Comparison of ENCODE assay signal across 1 cellular context in the genomic region with DNA sequence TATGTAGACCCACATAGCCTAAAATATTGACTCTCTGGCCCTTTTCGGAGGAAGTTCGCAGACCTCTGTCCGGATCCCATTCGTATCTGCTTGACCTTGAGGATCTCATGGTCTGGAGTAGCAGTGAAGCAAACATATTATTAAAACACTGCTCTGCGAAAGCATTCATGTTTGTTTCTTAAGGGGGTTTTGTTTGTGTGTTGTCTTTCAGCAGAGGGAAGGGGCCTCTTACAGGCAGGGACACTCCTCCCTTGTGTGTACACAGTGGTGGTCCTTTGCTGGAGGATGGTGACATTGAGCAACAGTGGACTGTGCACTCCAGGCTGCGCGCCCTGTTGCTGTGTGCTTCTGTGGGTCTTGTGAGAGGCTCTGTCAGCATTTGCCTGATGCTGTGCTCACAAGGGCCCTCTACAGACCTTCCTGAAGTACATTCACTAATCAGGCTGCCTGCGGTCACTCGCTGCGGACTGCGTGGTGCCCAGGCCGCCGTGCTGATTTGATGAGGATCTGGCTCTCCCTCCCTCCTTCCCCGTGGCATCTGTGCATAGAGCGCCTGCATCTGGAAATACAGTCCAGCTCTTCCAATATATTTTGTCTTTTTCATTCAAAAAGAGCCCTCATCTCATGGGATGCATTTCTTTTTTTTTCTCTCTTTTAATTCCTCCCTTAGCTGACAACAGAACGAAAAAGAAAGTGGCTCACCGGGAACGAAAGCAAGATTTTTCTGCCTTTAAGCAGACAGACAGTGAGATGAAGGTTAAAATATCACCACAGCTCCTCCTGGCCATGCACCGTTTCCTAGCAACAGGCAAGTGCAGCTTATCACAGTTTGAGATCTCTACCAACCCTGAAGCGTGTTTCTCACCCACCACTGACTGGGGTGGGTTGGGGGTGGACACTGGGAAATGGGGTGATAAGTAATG.
TF ChIP-seq lines count a peak whose summit lies in the region.

No MANE protein-coding gene starts in this region.

TF ChIP-seq in HepG2, 621 proteins besides CTCF, POLR2A, EP300 and RAD21 (continued from another document and continues in another):
- TF ChIP-seq ZNF264 (CRISPR knock-in tag; IDR thresholded peaks at IDR 0.05) (peak; percentile 97), ELF3 (CRISPR knock-in tag; IDR thresholded peaks at IDR 0.05) (peak; percentile 91), ZNF460 (CRISPR knock-in tag; IDR thresholded peaks at IDR 0.05; ENCODE audit: borderline replicate concordance) (no peak; the same call in 1 of the 2 replicates), GABPB1 (CRISPR knock-in tag; IDR thresholded peaks at IDR 0.05) (peak; percentile 55), TCF7L2 (IDR thresholded peaks at IDR 0.05; ENCODE audit: low read depth, low read length) (no peak), ZNF713 (CRISPR knock-in tag; IDR thresholded peaks at IDR 0.05) (no peak), ZFP90 (CRISPR knock-in tag; IDR thresholded peaks at IDR 0.05; ENCODE audit: borderline replicate concordance) (peak; percentile 86), SP2 (CRISPR knock-in tag; IDR thresholded peaks at IDR 0.05) (no peak), HDAC1 (CRISPR knock-in tag; IDR thresholded peaks at IDR 0.05) (peak; percentile 91), PLRG1 (conservative IDR thresholded peaks at IDR 0.05) (no peak), PRPF4 (IDR thresholded peaks at IDR 0.05; ENCODE audit: low read depth, low read length, poor library complexity, severe bottlenecking) (no peak), SP4 (CRISPR knock-in tag; IDR thresholded peaks at IDR 0.05) (peak; percentile 71; the same call in 1 of the 2 replicates), ZMAT3 (CRISPR knock-in tag; conservative IDR thresholded peaks at IDR 0.05) (no peak), MXI1 (IDR thresholded peaks at IDR 0.05; ENCODE audit: borderline replicate concordance, low read depth, low read length) (peak; percentile 85; the same call in 2 of the 3 replicates), NR2F1 (CRISPR knock-in tag; IDR thresholded peaks at IDR 0.05) (0 out of 4 replicates have a peak, but pooled peaks of 1 of the 2 experiments have one; percentile 11), ZNF572 (CRISPR knock-in tag; IDR thresholded peaks at IDR 0.05) (no peak), KLF16 (CRISPR knock-in tag; IDR thresholded peaks at IDR 0.05) (peak in 1 of 2 experiments; percentile 93; a peak in 2 of 4 replicates), TEAD2 (CRISPR knock-in tag; IDR thresholded peaks at IDR 0.05) (no peak), HOXA5 (CRISPR knock-in tag; IDR thresholded peaks at IDR 0.05) (peak; percentile 84), ERF (CRISPR knock-in tag; IDR thresholded peaks at IDR 0.05) (peak; percentile 94; the same call in 1 of the 2 replicates), KDM3A (CRISPR knock-in tag; IDR thresholded peaks at IDR 0.05; ENCODE audit: low read depth) (peak; percentile 91), FOXA1 (IDR thresholded peaks at IDR 0.05) (no peak), FOXA1 (CRISPR knock-in tag; IDR thresholded peaks at IDR 0.05) (peak; percentile 99), MTA1 (CRISPR knock-in tag; IDR thresholded peaks at IDR 0.05; ENCODE audit: borderline replicate concordance) (peak; percentile 98), SOX5 (CRISPR knock-in tag; IDR thresholded peaks at IDR 0.05; ENCODE audit: borderline replicate concordance) (peak; percentile 92), MIXL1 (CRISPR knock-in tag; IDR thresholded peaks at IDR 0.05) (peak; percentile 94), ZC3H13 (CRISPR knock-in tag; IDR thresholded peaks at IDR 0.05) (peak; percentile 84; the same call in 1 of the 2 replicates), MTA3 (CRISPR knock-in tag; IDR thresholded peaks at IDR 0.05) (no peak), SETDB1 (CRISPR knock-in tag; IDR thresholded peaks at IDR 0.05; ENCODE audit: borderline replicate concordance) (no peak), DNMT1 (CRISPR knock-in tag; IDR thresholded peaks at IDR 0.05) (no peak), ZNF451 (CRISPR knock-in tag; IDR thresholded peaks at IDR 0.05) (0 out of 2 replicates have a peak, but pooled peaks have one; percentile 57)
- TF ChIP-seq, protein P1, sequence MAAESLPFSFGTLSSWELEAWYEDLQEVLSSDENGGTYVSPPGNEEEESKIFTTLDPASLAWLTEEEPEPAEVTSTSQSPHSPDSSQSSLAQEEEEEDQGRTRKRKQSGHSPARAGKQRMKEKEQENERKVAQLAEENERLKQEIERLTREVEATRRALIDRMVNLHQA (CRISPR knock-in tag; IDR thresholded peaks at IDR 0.05): no peak
- TF ChIP-seq, protein P2, sequence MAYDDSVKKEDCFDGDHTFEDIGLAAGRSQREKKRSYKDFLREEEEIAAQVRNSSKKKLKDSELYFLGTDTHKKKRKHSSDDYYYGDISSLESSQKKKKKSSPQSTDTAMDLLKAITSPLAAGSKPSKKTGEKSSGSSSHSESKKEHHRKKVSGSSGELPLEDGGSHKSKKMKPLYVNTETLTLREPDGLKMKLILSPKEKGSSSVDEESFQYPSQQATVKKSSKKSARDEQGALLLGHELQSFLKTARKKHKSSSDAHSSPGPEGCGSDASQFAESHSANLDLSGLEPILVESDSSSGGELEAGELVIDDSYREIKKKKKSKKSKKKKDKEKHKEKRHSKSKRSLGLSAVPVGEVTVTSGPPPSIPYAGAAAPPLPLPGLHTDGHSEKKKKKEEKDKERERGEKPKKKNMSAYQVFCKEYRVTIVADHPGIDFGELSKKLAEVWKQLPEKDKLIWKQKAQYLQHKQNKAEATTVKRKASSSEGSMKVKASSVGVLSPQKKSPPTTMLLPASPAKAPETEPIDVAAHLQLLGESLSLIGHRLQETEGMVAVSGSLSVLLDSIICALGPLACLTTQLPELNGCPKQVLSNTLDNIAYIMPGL (CRISPR knock-in tag; IDR thresholded peaks at IDR 0.05; ENCODE audit: borderline replicate concordance in 1 of 2, low read depth in 1 of 2): peak; percentile 87 to 95
- TF ChIP-seq, protein P3, sequence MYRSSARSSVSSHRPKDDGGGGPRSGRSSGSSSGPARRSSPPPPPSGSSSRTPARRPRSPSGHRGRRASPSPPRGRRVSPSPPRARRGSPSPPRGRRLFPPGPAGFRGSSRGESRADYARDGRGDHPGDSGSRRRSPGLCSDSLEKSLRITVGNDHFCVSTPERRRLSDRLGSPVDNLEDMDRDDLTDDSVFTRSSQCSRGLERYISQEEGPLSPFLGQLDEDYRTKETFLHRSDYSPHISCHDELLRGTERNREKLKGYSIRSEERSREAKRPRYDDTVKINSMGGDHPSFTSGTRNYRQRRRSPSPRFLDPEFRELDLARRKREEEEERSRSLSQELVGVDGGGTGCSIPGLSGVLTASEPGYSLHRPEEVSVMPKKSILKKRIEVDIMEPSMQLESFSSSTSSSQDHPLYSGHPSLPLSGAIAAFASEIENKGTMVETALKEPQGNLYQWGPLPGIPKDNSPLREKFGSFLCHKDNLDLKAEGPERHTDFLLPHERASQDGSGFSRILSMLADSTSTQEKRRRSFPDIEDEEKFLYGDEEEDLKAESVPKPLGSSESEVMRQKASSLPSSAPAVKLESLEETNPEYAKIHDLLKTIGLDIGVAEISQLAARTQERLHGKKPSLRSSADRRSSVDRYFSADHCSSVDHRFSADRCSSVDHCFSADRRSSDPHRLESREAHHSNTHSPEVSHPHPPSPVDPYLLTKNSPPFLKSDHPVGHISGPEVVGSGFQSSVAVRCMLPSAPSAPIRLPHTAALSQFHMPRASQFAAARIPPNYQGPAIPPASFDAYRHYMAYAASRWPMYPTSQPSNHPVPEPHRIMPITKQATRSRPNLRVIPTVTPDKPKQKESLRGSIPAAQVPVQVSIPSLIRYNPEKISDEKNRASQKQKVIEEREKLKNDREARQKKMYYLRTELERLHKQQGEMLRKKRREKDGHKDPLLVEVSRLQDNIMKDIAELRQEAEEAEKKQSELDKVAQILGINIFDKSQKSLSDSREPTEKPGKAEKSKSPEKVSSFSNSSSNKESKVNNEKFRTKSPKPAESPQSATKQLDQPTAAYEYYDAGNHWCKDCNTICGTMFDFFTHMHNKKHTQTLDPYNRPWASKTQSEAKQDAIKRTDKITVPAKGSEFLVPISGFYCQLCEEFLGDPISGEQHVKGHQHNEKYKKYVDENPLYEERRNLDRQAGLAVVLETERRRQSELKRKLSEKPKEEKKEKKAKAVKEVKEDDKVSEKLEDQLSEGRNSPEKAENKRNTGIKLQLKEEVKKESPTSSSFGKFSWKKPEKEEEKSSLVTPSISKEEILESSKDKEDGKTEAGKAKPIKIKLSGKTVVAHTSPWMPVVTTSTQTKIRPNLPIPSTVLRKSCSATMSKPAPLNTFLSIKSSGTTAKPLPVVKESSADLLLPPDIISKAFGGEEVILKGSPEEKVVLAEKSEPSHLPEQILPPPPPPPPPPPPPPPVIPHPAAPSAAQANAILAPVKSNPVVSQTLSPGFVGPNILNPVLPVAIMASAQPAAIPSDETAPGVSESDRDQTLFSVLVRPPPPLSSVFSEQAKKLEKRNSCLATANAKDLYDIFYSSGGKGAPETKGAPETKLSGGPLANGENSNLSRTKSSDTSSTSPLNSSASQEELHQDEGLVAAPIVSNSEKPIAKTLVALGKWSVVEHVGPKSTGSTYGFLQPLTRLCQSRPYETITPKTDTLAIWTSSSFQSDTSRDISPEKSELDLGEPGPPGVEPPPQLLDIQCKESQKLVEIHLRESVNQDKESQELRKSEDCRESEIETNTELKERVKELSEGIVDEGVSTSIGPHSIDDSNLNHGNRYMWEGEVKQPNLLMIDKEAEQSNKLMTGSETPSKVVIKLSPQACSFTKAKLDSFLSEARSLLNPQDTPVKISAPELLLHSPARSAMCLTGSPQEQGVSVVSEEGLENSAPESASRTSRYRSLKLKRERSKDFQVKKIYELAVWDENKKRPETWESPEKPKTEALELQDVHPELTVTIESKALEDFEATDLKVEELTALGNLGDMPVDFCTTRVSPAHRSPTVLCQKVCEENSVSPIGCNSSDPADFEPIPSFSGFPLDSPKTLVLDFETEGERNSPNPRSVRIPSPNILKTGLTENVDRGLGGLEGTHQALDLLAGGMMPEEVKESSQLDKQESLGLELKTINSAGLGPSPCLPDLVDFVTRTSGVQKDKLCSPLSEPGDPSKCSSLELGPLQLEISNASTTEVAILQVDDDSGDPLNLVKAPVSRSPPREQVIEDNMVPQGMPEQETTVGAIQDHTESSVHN (CRISPR knock-in tag; IDR thresholded peaks at IDR 0.05): no peak
- TF ChIP-seq, protein P4, sequence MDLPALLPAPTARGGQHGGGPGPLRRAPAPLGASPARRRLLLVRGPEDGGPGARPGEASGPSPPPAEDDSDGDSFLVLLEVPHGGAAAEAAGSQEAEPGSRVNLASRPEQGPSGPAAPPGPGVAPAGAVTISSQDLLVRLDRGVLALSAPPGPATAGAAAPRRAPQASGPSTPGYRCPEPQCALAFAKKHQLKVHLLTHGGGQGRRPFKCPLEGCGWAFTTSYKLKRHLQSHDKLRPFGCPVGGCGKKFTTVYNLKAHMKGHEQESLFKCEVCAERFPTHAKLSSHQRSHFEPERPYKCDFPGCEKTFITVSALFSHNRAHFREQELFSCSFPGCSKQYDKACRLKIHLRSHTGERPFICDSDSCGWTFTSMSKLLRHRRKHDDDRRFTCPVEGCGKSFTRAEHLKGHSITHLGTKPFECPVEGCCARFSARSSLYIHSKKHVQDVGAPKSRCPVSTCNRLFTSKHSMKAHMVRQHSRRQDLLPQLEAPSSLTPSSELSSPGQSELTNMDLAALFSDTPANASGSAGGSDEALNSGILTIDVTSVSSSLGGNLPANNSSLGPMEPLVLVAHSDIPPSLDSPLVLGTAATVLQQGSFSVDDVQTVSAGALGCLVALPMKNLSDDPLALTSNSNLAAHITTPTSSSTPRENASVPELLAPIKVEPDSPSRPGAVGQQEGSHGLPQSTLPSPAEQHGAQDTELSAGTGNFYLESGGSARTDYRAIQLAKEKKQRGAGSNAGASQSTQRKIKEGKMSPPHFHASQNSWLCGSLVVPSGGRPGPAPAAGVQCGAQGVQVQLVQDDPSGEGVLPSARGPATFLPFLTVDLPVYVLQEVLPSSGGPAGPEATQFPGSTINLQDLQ (CRISPR knock-in tag; IDR thresholded peaks at IDR 0.05): no peak
- TF ChIP-seq, protein P5, sequence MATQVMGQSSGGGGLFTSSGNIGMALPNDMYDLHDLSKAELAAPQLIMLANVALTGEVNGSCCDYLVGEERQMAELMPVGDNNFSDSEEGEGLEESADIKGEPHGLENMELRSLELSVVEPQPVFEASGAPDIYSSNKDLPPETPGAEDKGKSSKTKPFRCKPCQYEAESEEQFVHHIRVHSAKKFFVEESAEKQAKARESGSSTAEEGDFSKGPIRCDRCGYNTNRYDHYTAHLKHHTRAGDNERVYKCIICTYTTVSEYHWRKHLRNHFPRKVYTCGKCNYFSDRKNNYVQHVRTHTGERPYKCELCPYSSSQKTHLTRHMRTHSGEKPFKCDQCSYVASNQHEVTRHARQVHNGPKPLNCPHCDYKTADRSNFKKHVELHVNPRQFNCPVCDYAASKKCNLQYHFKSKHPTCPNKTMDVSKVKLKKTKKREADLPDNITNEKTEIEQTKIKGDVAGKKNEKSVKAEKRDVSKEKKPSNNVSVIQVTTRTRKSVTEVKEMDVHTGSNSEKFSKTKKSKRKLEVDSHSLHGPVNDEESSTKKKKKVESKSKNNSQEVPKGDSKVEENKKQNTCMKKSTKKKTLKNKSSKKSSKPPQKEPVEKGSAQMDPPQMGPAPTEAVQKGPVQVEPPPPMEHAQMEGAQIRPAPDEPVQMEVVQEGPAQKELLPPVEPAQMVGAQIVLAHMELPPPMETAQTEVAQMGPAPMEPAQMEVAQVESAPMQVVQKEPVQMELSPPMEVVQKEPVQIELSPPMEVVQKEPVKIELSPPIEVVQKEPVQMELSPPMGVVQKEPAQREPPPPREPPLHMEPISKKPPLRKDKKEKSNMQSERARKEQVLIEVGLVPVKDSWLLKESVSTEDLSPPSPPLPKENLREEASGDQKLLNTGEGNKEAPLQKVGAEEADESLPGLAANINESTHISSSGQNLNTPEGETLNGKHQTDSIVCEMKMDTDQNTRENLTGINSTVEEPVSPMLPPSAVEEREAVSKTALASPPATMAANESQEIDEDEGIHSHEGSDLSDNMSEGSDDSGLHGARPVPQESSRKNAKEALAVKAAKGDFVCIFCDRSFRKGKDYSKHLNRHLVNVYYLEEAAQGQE (IDR thresholded peaks at IDR 0.05; ENCODE audit: borderline replicate concordance in 1 of 2, low read depth in 1 of 2, low read length in 2 of 2): peak in 1 of 2 experiments; percentile 66; a peak in 1 of 4 replicates
- TF ChIP-seq, protein P6, sequence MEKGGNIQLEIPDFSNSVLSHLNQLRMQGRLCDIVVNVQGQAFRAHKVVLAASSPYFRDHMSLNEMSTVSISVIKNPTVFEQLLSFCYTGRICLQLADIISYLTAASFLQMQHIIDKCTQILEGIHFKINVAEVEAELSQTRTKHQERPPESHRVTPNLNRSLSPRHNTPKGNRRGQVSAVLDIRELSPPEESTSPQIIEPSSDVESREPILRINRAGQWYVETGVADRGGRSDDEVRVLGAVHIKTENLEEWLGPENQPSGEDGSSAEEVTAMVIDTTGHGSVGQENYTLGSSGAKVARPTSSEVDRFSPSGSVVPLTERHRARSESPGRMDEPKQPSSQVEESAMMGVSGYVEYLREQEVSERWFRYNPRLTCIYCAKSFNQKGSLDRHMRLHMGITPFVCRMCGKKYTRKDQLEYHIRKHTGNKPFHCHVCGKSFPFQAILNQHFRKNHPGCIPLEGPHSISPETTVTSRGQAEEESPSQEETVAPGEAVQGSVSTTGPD (CRISPR knock-in tag; IDR thresholded peaks at IDR 0.05): no peak
- TF ChIP-seq, protein P7, sequence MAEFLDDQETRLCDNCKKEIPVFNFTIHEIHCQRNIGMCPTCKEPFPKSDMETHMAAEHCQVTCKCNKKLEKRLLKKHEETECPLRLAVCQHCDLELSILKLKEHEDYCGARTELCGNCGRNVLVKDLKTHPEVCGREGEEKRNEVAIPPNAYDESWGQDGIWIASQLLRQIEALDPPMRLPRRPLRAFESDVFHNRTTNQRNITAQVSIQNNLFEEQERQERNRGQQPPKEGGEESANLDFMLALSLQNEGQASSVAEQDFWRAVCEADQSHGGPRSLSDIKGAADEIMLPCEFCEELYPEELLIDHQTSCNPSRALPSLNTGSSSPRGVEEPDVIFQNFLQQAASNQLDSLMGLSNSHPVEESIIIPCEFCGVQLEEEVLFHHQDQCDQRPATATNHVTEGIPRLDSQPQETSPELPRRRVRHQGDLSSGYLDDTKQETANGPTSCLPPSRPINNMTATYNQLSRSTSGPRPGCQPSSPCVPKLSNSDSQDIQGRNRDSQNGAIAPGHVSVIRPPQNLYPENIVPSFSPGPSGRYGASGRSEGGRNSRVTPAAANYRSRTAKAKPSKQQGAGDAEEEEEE (CRISPR knock-in tag; IDR thresholded peaks at IDR 0.05; ENCODE audit: borderline replicate concordance): no peak
